In genomic region chr20:62751551-62752150, GRCh38 we compare ENCODE assay signal across 26 cellular contexts. TPM values are rescaled to one million over a fixed set of nuclear protein-coding genes. Genes with fewer than 3 reads are reported as not detected.
A peak's percentile ranks its signal among the peaks of the same experiment; 100 is the strongest.
DNase-seq lines count a peak whose midpoint lies in the region; ATAC-seq, FAIRE-seq and TF ChIP-seq lines count a peak whose summit lies in the region.
"Had no signal": no experiment of that assay in that cellular context is flagged by ENCODE, and none has a peak within 500 bp of the region (broad histone marks: within the 10 kb centered on the region; RNA-seq: fewer than 3 reads in every experiment).

No MANE protein-coding gene starts in this region.

- no peak for FAIRE-seq in HepG2 (lab: Jason Lieb, UNC)
- FAIRE-seq: bronchial epithelial cell, HTR-8/SVneo, RCC 7860 had no signal

- H3K4me1 ChIP-seq in IMR-90 (ENCODE audit: control insufficient read depth, insufficient read depth, low read length): peaks cover 12% of the 10 kb centered on the region
- H3K4me1 ChIP-seq in HepG2 (ENCODE audit: insufficient read depth, low read length): peaks cover 17% of the 10 kb centered on the region
- peaks cover 0 to 60% (median 38%) of the 10 kb centered on the region in 4 donors for H3K4me1 ChIP-seq in sigmoid colon
- peaks cover 17% of the 10 kb centered on the region for H3K4me1 ChIP-seq in suprapubic skin
- peaks cover 4% of the 10 kb centered on the region for H3K4me1 ChIP-seq in testis
- H3K4me1 ChIP-seq: parathyroid adenoma, thyroid gland had no signal

- H3K79me2 ChIP-seq in HepG2 (ENCODE audit: insufficient read depth, low read length): no peaks in the 10 kb centered on the region
- H3K79me2 ChIP-seq: parathyroid adenoma had no signal

- 81% methylated on average over 9 of the region's 14 CpGs; no CpG with 5 or more reads in 1 of the 2 experiments for WGBS in IMR-90 (ENCODE audit: extremely low coverage in 2 of 2, insufficient read length in 1 of 2), 2 experiments
- 42% methylated on average over 14 of the region's 14 CpGs for WGBS in HepG2 (ENCODE audit: low lambda C conversion rate)
- 73 to 78% methylated on average over 14 of the region's 14 CpGs for WGBS in sigmoid colon, 2 donors
- 73% methylated on average over 10 of the region's 14 CpGs for WGBS in suprapubic skin
- WGBS in testis, 2 donors: 87 to 91% methylated on average over 14 of the region's 14 CpGs

- TF ChIP-seq POLR2A in IMR-90 (IDR thresholded peaks at IDR 0.05; ENCODE audit: low read depth, low read length): no peak
- TF ChIP-seq POLR2A in HepG2 (IDR thresholded peaks at IDR 0.05; ENCODE audit: insufficient read depth in 1 of 2, low read depth in 2 of 2, low read length in 2 of 2): no peak
- no peak for TF ChIP-seq POLR2A in sigmoid colon (IDR thresholded peaks at IDR 0.05)
- no peak for TF ChIP-seq POLR2A in suprapubic skin (IDR thresholded peaks at IDR 0.05)
- no peak for TF ChIP-seq POLR2A in testis (IDR thresholded peaks at IDR 0.05)

- H4K5ac ChIP-seq in IMR-90 (ENCODE audit: low read depth, low read length): peak overlapping the region; percentile 83

- H3K23ac ChIP-seq in IMR-90 (ENCODE audit: low read depth, low read length): peak overlapping the region; percentile 8; the same call in 1 of the 2 replicates

- POLR2A ChIA-PET in IMR-90 (lab: Charles Lee; ENCODE audit: unreplicated experiment): interaction anchor here (0.5 kb wide), 1 partner anchor 320 kb away, joined by 6 read pairs; no protein-coding TSS in a partner anchor
- POLR2A ChIA-PET in HepG2 (lab: Yijun Ruan, JAX): interaction anchor here (1.8 kb wide), 1 partner anchor 43 kb away, joined by 4 read pairs; no protein-coding TSS in a partner anchor

- H4K91ac ChIP-seq in IMR-90 (ENCODE audit: insufficient read depth, low read depth, low read length): peak overlapping the region; percentile 67

- peak overlapping the region; percentile 59 for H2BK5ac ChIP-seq in IMR-90 (ENCODE audit: low read depth, low read length, poor library complexity, severe bottlenecking)

- TF ChIP-seq EP300 in HepG2 (IDR thresholded peaks at IDR 0.05; ENCODE audit: low read depth in 2 of 2, low read length in 2 of 2) (no peak), HepG2 (CRISPR knock-in tag; IDR thresholded peaks at IDR 0.05; ENCODE audit: borderline replicate concordance) (no peak), sigmoid colon (IDR thresholded peaks at IDR 0.05) (no peak), suprapubic skin (IDR thresholded peaks at IDR 0.05) (no peak)

- peak overlapping the region; percentile 54 for H2BK20ac ChIP-seq in IMR-90 (ENCODE audit: low read depth, low read length)

- H2AFZ ChIP-seq in IMR-90 (replicated peaks; ENCODE audit: low read length, poor library complexity): peak overlapping the region; percentile 90
- no peak overlapping the region for H2AFZ ChIP-seq in HepG2 (ENCODE audit: low read length)
- H2AFZ ChIP-seq: parathyroid adenoma had no signal

- peak overlapping the region; percentile 78 for H2BK120ac ChIP-seq in IMR-90 (ENCODE audit: low read depth, low read length)

- CTCF ChIA-PET in IMR-90 (lab: Yijun Ruan, JAX): interaction anchor here (1.9 kb wide), 1 partner anchor 40 kb away, joined by 5 read pairs; no protein-coding TSS in a partner anchor
- CTCF ChIA-PET in HepG2 (lab: Yijun Ruan, JAX; ENCODE audit: low intra/inter-chr PET ratio, low total read pairs): no interaction called here

- peak overlapping the region; percentile 42 for H3K14ac ChIP-seq in IMR-90 (replicated peaks; ENCODE audit: low read depth, low read length)

- H3K79me1 ChIP-seq in IMR-90 (ENCODE audit: low read depth in 1 of 2, low read length in 2 of 2): peaks cover 0 to 7% of the 10 kb centered on the region in 2 experiments; a peak in 2 of 4 replicates

- TF ChIP-seq RAD21 in IMR-90 (IDR thresholded peaks at IDR 0.05; ENCODE audit: low read length): no peak
- TF ChIP-seq RAD21 in HepG2 (CRISPR knock-in tag; IDR thresholded peaks at IDR 0.05): no peak

- H3K27ac ChIP-seq in IMR-90 (ENCODE audit: insufficient read depth, low read length) (peak overlapping the region; percentile 81), WERI-Rb-1 (0 out of 2 replicates have a peak overlapping the region, but pooled peaks have one; percentile 27), HepG2 (ENCODE audit: extremely low read length, insufficient read depth, low read length) (no peak overlapping the region), sigmoid colon (peak overlapping the region; percentile 61 to 82 (median 69)), suprapubic skin (no peak overlapping the region), testis (no peak overlapping the region)
- H3K27ac ChIP-seq: parathyroid adenoma, thyroid gland had no signal

- no peak overlapping the region for H3K4me3 ChIP-seq in IMR-90 (ENCODE audit: insufficient read depth, low read depth, low read length)
- peak overlapping the region; percentile 26 for H3K4me3 ChIP-seq in WERI-Rb-1 (ENCODE audit: low read depth, low read length)
- no peak overlapping the region; a peak in 1 of 6 replicates for H3K4me3 ChIP-seq in HepG2 (replicated peaks in 1 of 3; ENCODE audit: insufficient read depth in 1 of 3, low read depth in 2 of 3, low read length in 3 of 3)
- no peak overlapping the region for H3K4me3 ChIP-seq in sigmoid colon
- H3K4me3 ChIP-seq in suprapubic skin: no peak overlapping the region
- no peak overlapping the region for H3K4me3 ChIP-seq in testis
- H3K4me3 ChIP-seq: thyroid gland had no signal

- intact Hi-C loops in IMR-90 (cut with micrococcal nuclease) (loop anchor here (2.0 kb wide), 1 partner anchor 39 kb away; no protein-coding TSS in a partner anchor), HepG2 (cut with micrococcal nuclease; ENCODE audit: unreplicated experiment) (no loop called here), sigmoid colon (cut with DNase I) (loop anchor here (5.0 kb wide), 1 partner anchor 39 kb away; no protein-coding TSS in a partner anchor), testis (cut with DNase I; ENCODE audit: low total_unique reads) (no loop called here)

- H3K9me3 ChIP-seq in IMR-90 (ENCODE audit: control insufficient read depth, insufficient read depth, low read length) (no peaks in the 10 kb centered on the region), WERI-Rb-1 (ENCODE audit: severe bottlenecking) (peaks cover 8% of the 10 kb centered on the region), HepG2 (ENCODE audit: low read length) (no peaks in the 10 kb centered on the region), sigmoid colon (no peaks in the 10 kb centered on the region), suprapubic skin (no peaks in the 10 kb centered on the region), testis (no peaks in the 10 kb centered on the region)
- H3K9me3 ChIP-seq: thyroid gland had no signal

- H3K9me1 ChIP-seq in IMR-90 (ENCODE audit: insufficient read depth, low read length): peaks cover 7% of the 10 kb centered on the region

- H4K20me1 ChIP-seq in IMR-90 (ENCODE audit: insufficient read depth, low read length): no peaks in the 10 kb centered on the region; the same call in 1 of the 2 replicates
- no peaks in the 10 kb centered on the region for H4K20me1 ChIP-seq in HepG2 (ENCODE audit: insufficient read depth, low read length)

- H3K36me3 ChIP-seq in IMR-90 (ENCODE audit: control insufficient read depth, insufficient read depth, low read length): no peaks in the 10 kb centered on the region
- H3K36me3 ChIP-seq in WERI-Rb-1: no peaks in the 10 kb centered on the region
- H3K36me3 ChIP-seq in HepG2 (replicated peaks in 1 of 2; ENCODE audit: control insufficient read depth in 1 of 2, insufficient read depth in 2 of 2, low read length in 2 of 2): no peaks in the 10 kb centered on the region
- H3K36me3 ChIP-seq in sigmoid colon: peaks cover 0 to 8% (median 0%) of the 10 kb centered on the region in 4 donors
- no peaks in the 10 kb centered on the region for H3K36me3 ChIP-seq in suprapubic skin
- no peaks in the 10 kb centered on the region for H3K36me3 ChIP-seq in testis (ENCODE audit: low read depth, missing control alignments)
- H3K36me3 ChIP-seq: thyroid gland had no signal

- H3K27me3 ChIP-seq in IMR-90 (ENCODE audit: control insufficient read depth, insufficient read depth, low read length): no peaks in the 10 kb centered on the region; the same call in 1 of the 2 replicates
- no peaks in the 10 kb centered on the region for H3K27me3 ChIP-seq in WERI-Rb-1 (ENCODE audit: insufficient read depth, low read depth, severe bottlenecking)
- peaks cover 8 to 60% of the 10 kb centered on the region in 2 experiments for H3K27me3 ChIP-seq in HepG2 (ENCODE audit: control insufficient read depth in 1 of 2, insufficient read depth in 2 of 2, low read length in 2 of 2)
- no peaks in the 10 kb centered on the region for H3K27me3 ChIP-seq in sigmoid colon
- H3K27me3 ChIP-seq in suprapubic skin: peaks cover 16% of the 10 kb centered on the region
- no peaks in the 10 kb centered on the region for H3K27me3 ChIP-seq in testis
- H3K27me3 ChIP-seq: thyroid gland had no signal

- TF ChIP-seq CTCF in IMR-90 (conservative IDR thresholded peaks at IDR 0.05; ENCODE audit: low read depth, low read length) (no peak), WERI-Rb-1 (IDR thresholded peaks at IDR 0.05; ENCODE audit: low read depth, low read length) (no peak), HepG2 (CRISPR knock-in tag; IDR thresholded peaks at IDR 0.05) (no peak), sigmoid colon (IDR thresholded peaks at IDR 0.05) (no peak), suprapubic skin (IDR thresholded peaks at IDR 0.05) (no peak), testis (IDR thresholded peaks at IDR 0.05) (no peak)

- H4K8ac ChIP-seq in IMR-90 (ENCODE audit: low read depth in 2 of 2, low read length in 2 of 2): peak overlapping the region; percentile 54 to 85; a peak in 3 of 4 replicates

- in situ Hi-C loops in IMR-90 (cut with MboI; ENCODE audit: low sequenced_read_pairs) (no loop called here), HepG2 (cut with HindIII; ENCODE audit: extremely low pct_ligation_motif_present, low pct_unique_long_range_greater_than_20kb) (no loop called here)

- no peak for DNase-seq in IMR-90
- no peak for DNase-seq in WERI-Rb-1
- DNase-seq in HepG2 (ENCODE audit: low spot score): no peak
- DNase-seq in sigmoid colon: no peak
- no peak for DNase-seq in suprapubic skin (ENCODE audit: low spot score in 2 of 2)
- DNase-seq in testis: no peak
- no peak for DNase-seq in COLO668 (lab: John Stamatoyannopoulos, UW; ENCODE audit: unreplicated experiment)
- DNase-seq in NCI-H2107 treated with DMSO at 0.1 percent for 48 hours (lab: John Stamatoyannopoulos, UW; ENCODE audit: unreplicated experiment): no peak
- DNase-seq: activated CD8-positive, alpha-beta memory T cell treated with anti-CD3 and anti-CD28 coated beads for 24 hours; activated naive CD4-positive, alpha-beta T cell treated with Interleukin-2 at 50 U/mL for 16 hours; activated T-cell treated with anti-CD3 and anti-CD28 coated beads, Interleukin-2, amount 50 U/mL, for 24 hours; dermis blood vessel endothelial cell; DMS153; GDM1; naive thymus-derived CD4-positive, alpha-beta T cell; NCI-H1105 treated with DMSO at 0.1 percent for 48 hours; NCI-H2081 treated with DMSO at 0.1 percent for 48 hours; NCI-H446 treated with DMSO at 0.1 percent for 48 hours; stimulated activated naive B cell treated with anti-CD40 and anti-IgM and Interleukin-4, amounts not matched to agents 10 μg/mL and 1 μg/mL and 100 μg/mL, for 72 hours; thyroid gland had no signal

- peak overlapping the region; percentile 67 for H3K4ac ChIP-seq in IMR-90 (ENCODE audit: low read depth, low read length)

- no peak for ATAC-seq in IMR-90 (ENCODE audit: low read depth)
- ATAC-seq in HepG2: no peak
- ATAC-seq: activated CD4-positive, CD25-positive, alpha-beta regulatory T cell treated with anti-CD3 and anti-CD28 coated beads, Interleukin-2, amount 50 U/mL, for 24 hours; CD8-positive, alpha-beta T cell; naive thymus-derived CD4-positive, alpha-beta T cell; stimulated activated naive B cell treated with anti-CD40 and anti-IgM and Interleukin-4, amounts not matched to agents 10 μg/mL and 1 μg/mL and 100 μg/mL, for 72 hours had no signal

- dilution Hi-C loops in IMR-90 (cut with HindIII; ENCODE audit: low sequenced_read_pairs, unreplicated experiment): no loop called here

- H3K4me2 ChIP-seq in IMR-90 (ENCODE audit: low read depth, low read length) (peak overlapping the region; percentile 30; the same call in 1 of the 2 replicates), HepG2 (ENCODE audit: low read depth, low read length) (no peak overlapping the region)

- H2BK15ac ChIP-seq in IMR-90 (ENCODE audit: low read depth, low read length): peak overlapping the region; percentile 18; the same call in 2 of the 3 replicates

- no peak overlapping the region for H3K56ac ChIP-seq in IMR-90 (ENCODE audit: extremely low read depth, insufficient read depth, low read length)

- H3K9ac ChIP-seq in IMR-90 (ENCODE audit: low read depth, low read length): 0 out of 2 replicates have a peak overlapping the region, but pooled peaks have one; percentile 40
- no peak overlapping the region for H3K9ac ChIP-seq in HepG2 (ENCODE audit: insufficient read depth, low read depth, low read length)
- H3K9ac ChIP-seq: parathyroid adenoma had no signal

- H2AK5ac ChIP-seq in IMR-90 (ENCODE audit: low read depth, low read length): peak overlapping the region; percentile 90

- BruUV-seq in IMR-90 (replicated peaks; lab: Mats Ljungman, UMichigan) (no TSS peak), HepG2 (replicated peaks; lab: Mats Ljungman, UMichigan) (no TSS peak)

- H3K18ac ChIP-seq in IMR-90 (ENCODE audit: low read depth, low read length): peak overlapping the region; percentile 76

- H2AK9ac ChIP-seq in IMR-90 (replicated peaks; ENCODE audit: low read depth, low read length, poor library complexity): peak overlapping the region; percentile 70

RNA-seq across cellular contexts. Expression of gene NTSR1, which starts 43.0 kb away (rescaled TPM):
- total RNA-seq in IMR-90 (2012; rRNA removed) (0.54 and 0.56 TPM in 2 replicates), HepG2 (2016; rRNA removed; fragmentation: Illumina TruSeq; extraction: Trizol) (0.09 TPM in 1 of 2 replicates, not detected in the other), sigmoid colon (10 to 100 TPM in 3 of 4 donors, 1 to 10 TPM in 1; 5.4 to 54.0 (median 27.6) TPM), suprapubic skin (under 1 TPM in 2 of 4 donors, not detected in 2; 0.16 to 0.55 TPM), testis (1 to 10 TPM in 1 of 2 donors, under 1 TPM in 1; 0.81 to 1.3 TPM)
- polyA plus RNA-seq in IMR-90 (2012; rRNA removed) (1.8 and 2.3 TPM in 2 replicates), HepG2 (2011; rRNA removed) (0.12 and 0.17 TPM in 2 replicates), sigmoid colon (1 to 10 TPM in 1 of 3 donors, under 1 TPM in 1, not detected in 1; 0.60 to 1.4 TPM), testis (ENCODE audit: insufficient read depth, low read depth, low replicate concordance) (0.41 TPM)
- 1.1 and 1.9 TPM in 2 replicates for polyA plus RNA-seq in IMR-90 (2012; cell fraction: cytosol; rRNA removed)
- 1.2 and 2.9 TPM in 2 replicates for polyA plus RNA-seq in IMR-90 (2012; cell fraction: nucleus; rRNA removed; ENCODE audit: low replicate concordance)
- not detected in 2 replicates for total RNA-seq in HepG2 (2016; cell fraction: cytosol; rRNA removed; fragmentation: Illumina TruSeq; extraction: Trizol; ENCODE audit: low read depth)
- total RNA-seq in HepG2 (2016; cell fraction: insoluble cytoplasmic fraction; rRNA removed; fragmentation: Illumina TruSeq; extraction: Trizol): 0.04 TPM in 1 of 2 replicates, not detected in the other
- 0.09 TPM in 1 of 2 replicates, not detected in the other for total RNA-seq in HepG2 (2016; cell fraction: membrane; rRNA removed; fragmentation: Illumina TruSeq; extraction: Trizol)
- 0.12 TPM in 1 of 2 replicates, not detected in the other for total RNA-seq in HepG2 (2016; cell fraction: nucleus; rRNA removed; fragmentation: Illumina TruSeq; extraction: Trizol)
- 0.09 and 0.12 TPM in 2 replicates for polyA plus RNA-seq in HepG2 (2011; cell fraction: cytosol; rRNA removed)
- 0.38 and 0.51 TPM in 2 replicates for polyA plus RNA-seq in HepG2 (2011; cell fraction: nucleus; rRNA removed)
- 0.09 and 0.19 TPM in 2 replicates for polyA plus RNA-seq in HepG2 (2012)
- polyA plus RNA-seq in HepG2 (2016; cell fraction: cytosol; fragmentation: Illumina TruSeq; extraction: Trizol; ENCODE audit: low read depth): not detected in 2 replicates
- polyA plus RNA-seq in HepG2 (2016; cell fraction: insoluble cytoplasmic fraction; fragmentation: Illumina TruSeq; extraction: Trizol; ENCODE audit: low read depth): 0.08 TPM in 1 of 2 replicates, not detected in the other
- 0.05 TPM in 1 of 2 replicates, not detected in the other for polyA plus RNA-seq in HepG2 (2016; cell fraction: membrane; fragmentation: Illumina TruSeq; extraction: Trizol; ENCODE audit: low read depth)
- 0.35 and 0.41 TPM in 2 replicates for polyA plus RNA-seq in HepG2 (2016; cell fraction: nucleus; fragmentation: Illumina TruSeq; extraction: Trizol; ENCODE audit: insufficient read depth, low read depth)
- 0.24 TPM in 1 of 2 replicates, not detected in the other for polyA minus RNA-seq in HepG2 (2011; rRNA and poly(A)+ RNA removed; ENCODE audit: low replicate concordance)
- polyA minus RNA-seq in HepG2 (2011; cell fraction: cytosol; rRNA and poly(A)+ RNA removed): not detected in 2 replicates
- polyA minus RNA-seq in HepG2 (2011; cell fraction: nucleus; rRNA and poly(A)+ RNA removed): 0.12 and 0.13 TPM in 2 replicates
- total RNA-seq: bronchial epithelial cell; CD8-positive, alpha-beta T cell; dermis blood vessel endothelial cell had no signal
- polyA plus RNA-seq: naive thymus-derived CD4-positive, alpha-beta T cell had no signal

RNA-seq across cellular contexts. Expression of gene MRGBP, which starts 44.6 kb away (rescaled TPM):
- 18.3 and 21.9 TPM in 2 replicates for total RNA-seq in IMR-90 (2012; rRNA removed)
- 15.5 and 17.7 TPM in 2 replicates for polyA plus RNA-seq in IMR-90 (2012; rRNA removed)
- polyA plus RNA-seq in IMR-90 (2012; cell fraction: cytosol; rRNA removed): 14.9 and 16.0 TPM in 2 replicates
- 21.4 and 23.1 TPM in 2 replicates for polyA plus RNA-seq in IMR-90 (2012; cell fraction: nucleus; rRNA removed; ENCODE audit: low replicate concordance)
- 34.8 and 35.9 TPM in 2 replicates for total RNA-seq in HepG2 (2016; rRNA removed; fragmentation: Illumina TruSeq; extraction: Trizol)
- 79.0 and 80.7 TPM in 2 replicates for total RNA-seq in HepG2 (2016; cell fraction: cytosol; rRNA removed; fragmentation: Illumina TruSeq; extraction: Trizol; ENCODE audit: low read depth)
- 31.8 and 38.7 TPM in 2 replicates for total RNA-seq in HepG2 (2016; cell fraction: insoluble cytoplasmic fraction; rRNA removed; fragmentation: Illumina TruSeq; extraction: Trizol)
- 96.7 and 98.0 TPM in 2 replicates for total RNA-seq in HepG2 (2016; cell fraction: membrane; rRNA removed; fragmentation: Illumina TruSeq; extraction: Trizol)
- total RNA-seq in HepG2 (2016; cell fraction: nucleus; rRNA removed; fragmentation: Illumina TruSeq; extraction: Trizol): 17.0 and 18.5 TPM in 2 replicates
- polyA plus RNA-seq in HepG2 (2011; rRNA removed): 31.6 and 34.2 TPM in 2 replicates
- polyA plus RNA-seq in HepG2 (2011; cell fraction: cytosol; rRNA removed): 30.7 and 37.2 TPM in 2 replicates
- polyA plus RNA-seq in HepG2 (2011; cell fraction: nucleus; rRNA removed): 29.7 and 36.4 TPM in 2 replicates
- polyA plus RNA-seq in HepG2 (2012): 21.6 and 23.1 TPM in 2 replicates
- polyA plus RNA-seq in HepG2 (2016; cell fraction: cytosol; fragmentation: Illumina TruSeq; extraction: Trizol; ENCODE audit: low read depth): 88.5 and 96.5 TPM in 2 replicates
- 34.9 and 39.2 TPM in 2 replicates for polyA plus RNA-seq in HepG2 (2016; cell fraction: insoluble cytoplasmic fraction; fragmentation: Illumina TruSeq; extraction: Trizol; ENCODE audit: low read depth)
- 88.7 and 90.6 TPM in 2 replicates for polyA plus RNA-seq in HepG2 (2016; cell fraction: membrane; fragmentation: Illumina TruSeq; extraction: Trizol; ENCODE audit: low read depth)
- polyA plus RNA-seq in HepG2 (2016; cell fraction: nucleus; fragmentation: Illumina TruSeq; extraction: Trizol; ENCODE audit: insufficient read depth, low read depth): 40.3 and 42.7 TPM in 2 replicates
- polyA minus RNA-seq in HepG2 (2011; rRNA and poly(A)+ RNA removed; ENCODE audit: low replicate concordance): 21.2 and 36.8 TPM in 2 replicates
- 12.7 and 13.0 TPM in 2 replicates for polyA minus RNA-seq in HepG2 (2011; cell fraction: cytosol; rRNA and poly(A)+ RNA removed)
- 10.2 and 10.9 TPM in 2 replicates for polyA minus RNA-seq in HepG2 (2011; cell fraction: nucleus; rRNA and poly(A)+ RNA removed)
- total RNA-seq in sigmoid colon: 10 to 100 TPM in 3 of 4 donors, 1 to 10 TPM in 1; 7.1 to 16.0 (median 12.4) TPM
- 10 to 100 TPM in 2 of 3 donors, 1 to 10 TPM in 1; 8.1 to 11.2 (median 10.2) TPM for polyA plus RNA-seq in sigmoid colon
- 10 to 100 TPM in 3 of 4 donors, 1 to 10 TPM in 1; 10.0 to 13.3 (median 11.7) TPM for total RNA-seq in suprapubic skin
- total RNA-seq in testis: 10 to 100 TPM; 52.5 to 56.7 TPM
- polyA plus RNA-seq in testis (ENCODE audit: insufficient read depth, low read depth, low replicate concordance): 98.3 TPM

RNA-seq across cellular contexts. Expression of gene OGFR, which starts 53.0 kb away (rescaled TPM):
- total RNA-seq in IMR-90 (2012; rRNA removed): 22.4 and 26.9 TPM in 2 replicates
- 30.1 and 38.2 TPM in 2 replicates for polyA plus RNA-seq in IMR-90 (2012; rRNA removed)
- 45.5 and 52.1 TPM in 2 replicates for polyA plus RNA-seq in IMR-90 (2012; cell fraction: cytosol; rRNA removed)
- 73.9 and 106 TPM in 2 replicates for polyA plus RNA-seq in IMR-90 (2012; cell fraction: nucleus; rRNA removed; ENCODE audit: low replicate concordance)
- total RNA-seq in HepG2 (2016; rRNA removed; fragmentation: Illumina TruSeq; extraction: Trizol): 68.3 and 81.8 TPM in 2 replicates
- 6.3 and 8.7 TPM in 2 replicates for total RNA-seq in HepG2 (2016; cell fraction: cytosol; rRNA removed; fragmentation: Illumina TruSeq; extraction: Trizol; ENCODE audit: low read depth)
- 58.8 and 84.2 TPM in 2 replicates for total RNA-seq in HepG2 (2016; cell fraction: insoluble cytoplasmic fraction; rRNA removed; fragmentation: Illumina TruSeq; extraction: Trizol)
- 20.8 and 24.4 TPM in 2 replicates for total RNA-seq in HepG2 (2016; cell fraction: membrane; rRNA removed; fragmentation: Illumina TruSeq; extraction: Trizol)
- total RNA-seq in HepG2 (2016; cell fraction: nucleus; rRNA removed; fragmentation: Illumina TruSeq; extraction: Trizol): 33.8 and 41.3 TPM in 2 replicates
- polyA plus RNA-seq in HepG2 (2011; rRNA removed): 47.7 and 62.2 TPM in 2 replicates
- polyA plus RNA-seq in HepG2 (2011; cell fraction: cytosol; rRNA removed): 58.6 and 82.5 TPM in 2 replicates
- 105 and 121 TPM in 2 replicates for polyA plus RNA-seq in HepG2 (2011; cell fraction: nucleus; rRNA removed)
- polyA plus RNA-seq in HepG2 (2012): 34.0 and 38.1 TPM in 2 replicates
- 4.2 and 4.7 TPM in 2 replicates for polyA plus RNA-seq in HepG2 (2016; cell fraction: cytosol; fragmentation: Illumina TruSeq; extraction: Trizol; ENCODE audit: low read depth)
- 68.1 and 77.5 TPM in 2 replicates for polyA plus RNA-seq in HepG2 (2016; cell fraction: insoluble cytoplasmic fraction; fragmentation: Illumina TruSeq; extraction: Trizol; ENCODE audit: low read depth)
- 11.5 and 14.2 TPM in 2 replicates for polyA plus RNA-seq in HepG2 (2016; cell fraction: membrane; fragmentation: Illumina TruSeq; extraction: Trizol; ENCODE audit: low read depth)
- 103 and 104 TPM in 2 replicates for polyA plus RNA-seq in HepG2 (2016; cell fraction: nucleus; fragmentation: Illumina TruSeq; extraction: Trizol; ENCODE audit: insufficient read depth, low read depth)
- polyA minus RNA-seq in HepG2 (2011; rRNA and poly(A)+ RNA removed; ENCODE audit: low replicate concordance): 38.5 and 45.1 TPM in 2 replicates
- 39.4 and 42.5 TPM in 2 replicates for polyA minus RNA-seq in HepG2 (2011; cell fraction: cytosol; rRNA and poly(A)+ RNA removed)
- 15.1 and 20.0 TPM in 2 replicates for polyA minus RNA-seq in HepG2 (2011; cell fraction: nucleus; rRNA and poly(A)+ RNA removed)
- 10 to 100 TPM; 44.7 to 61.5 (median 48.6) TPM for total RNA-seq in sigmoid colon
- 10 to 100 TPM; 22.2 to 64.8 (median 43.7) TPM for polyA plus RNA-seq in sigmoid colon
- total RNA-seq in suprapubic skin: 10 to 100 TPM; 32.1 to 54.1 (median 42.5) TPM
- total RNA-seq in testis: 10 to 100 TPM; 46.6 to 57.0 TPM
- 23.7 TPM for polyA plus RNA-seq in testis (ENCODE audit: insufficient read depth, low read depth, low replicate concordance)

Comparison
In these comparisons a context has a peak if more than half of its experiments do, and no peak if none do; other contexts are left out.
1. H3K27ac ChIP-seq: peak in IMR-90 (single experiment), WERI-Rb-1 (single experiment) and sigmoid colon (4 of 4); none in HepG2 (single experiment), suprapubic skin (single experiment) and testis (0 of 2).
2. intact Hi-C loops: an anchor here in IMR-90 (2.0 kb wide) and sigmoid colon (5.0 kb wide); none called in HepG2 and testis.